Comparison of ENCODE assay signal across 24 cellular contexts in the genomic region with DNA sequence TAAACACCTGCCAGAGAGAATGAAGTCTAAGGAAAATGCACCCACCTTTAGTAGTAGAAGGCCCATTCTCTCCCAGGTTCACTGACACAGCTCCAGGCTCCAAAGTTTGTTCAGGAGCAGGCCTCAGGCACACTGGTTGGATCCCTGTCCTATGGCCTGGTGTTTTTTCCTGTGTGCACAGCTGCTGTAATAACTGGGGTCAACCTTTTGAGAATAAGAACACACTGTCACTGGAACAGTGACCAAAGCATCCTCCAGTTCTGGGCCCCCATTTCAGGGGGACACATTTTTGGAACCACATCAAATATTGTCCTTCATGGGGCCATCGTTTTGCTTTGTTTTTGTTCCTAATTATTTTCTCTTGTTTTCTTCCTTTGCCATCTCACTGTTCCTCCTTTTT.
"Had no signal": no experiment of that assay in that cellular context is flagged by ENCODE, and none has a peak within 500 bp of the region (broad histone marks: within the 10 kb centered on the region; RNA-seq: fewer than 3 reads in every experiment).

No MANE protein-coding gene starts in this region.

- H3K27ac ChIP-seq: cardiac muscle cell, KMS-11 had no signal

- H3K27me3 ChIP-seq: cardiac muscle cell, MG63 had no signal

- H3K36me3 ChIP-seq: cardiac muscle cell had no signal

- DNase-seq: activated CD4-positive, alpha-beta T cell treated with anti-CD3 and anti-CD28 coated beads for 1 hour; activated CD4-positive, alpha-beta T cell treated with anti-CD3 and anti-CD28 coated beads, Interleukin-2, amount 10 ng/mL, durations not matched to agents 24 days and 14 days; activated CD4-positive, alpha-beta T cell treated with anti-CD3 and anti-CD28 coated beads, Interleukin-2, amount 50 U/mL, for 48 hours; activated CD8-positive, alpha-beta memory T cell treated with anti-CD3 and anti-CD28 coated beads for 24 hours; activated effector memory CD4-positive, alpha-beta T cell treated with anti-CD3 and anti-CD28 coated beads, Interleukin-2, amount 50 U/mL, for 16 hours; activated naive CD4-positive, alpha-beta T cell treated with Interleukin-2 at 50 U/mL for 16 hours; activated naive CD8-positive, alpha-beta T cell treated with anti-CD3 and anti-CD28 coated beads, Interleukin-2, amount 50 U/mL, for 24 hours; activated T-cell treated with anti-CD3 and anti-CD28 coated beads, Interleukin-2, amount 50 U/mL, for 4 hours; amniotic stem cell; MG63; MV-4-11; NCI-H1092 treated with DMSO at 0.1 percent for 48 hours; NCI-H1436; NCI-H187 treated with DMSO at 0.1 percent for 48 hours; NCI-H2081 treated with DMSO at 0.1 percent for 48 hours; NCI-H2171; NCI-H226; NCI-H510A; NCI-H526 treated with DMSO at 0.1 percent for 48 hours; SIG-M5; T-helper 17 cell; T-helper 9 cell had no signal

- H3K9ac ChIP-seq: KMS-11 had no signal

- H3K4me2 ChIP-seq: KMS-11 had no signal

- H3K4me3 ChIP-seq: cardiac muscle cell, MG63 had no signal
